In the genomic region with DNA sequence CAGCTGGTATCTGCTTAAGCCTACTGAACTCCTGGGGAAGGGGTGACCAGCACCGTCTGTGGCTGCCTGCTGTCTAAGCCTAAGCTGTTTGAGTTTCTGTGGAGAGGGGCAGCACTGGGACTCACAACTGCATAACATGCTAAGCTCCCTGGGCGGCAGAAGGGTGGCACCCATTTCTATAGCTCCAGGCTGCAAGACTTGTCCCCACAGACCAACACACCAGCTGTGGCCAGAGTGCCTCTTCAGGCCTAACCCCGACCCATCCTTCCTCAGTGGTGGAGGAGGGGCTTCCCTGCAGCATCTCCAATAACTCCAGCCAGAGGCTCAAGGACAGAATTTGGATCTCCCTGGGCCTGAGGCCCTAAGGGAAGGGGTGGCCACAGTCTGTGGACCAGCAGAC, we compare ENCODE assay signal across 25 cellular contexts.
"Had no signal": no experiment of that assay in that cellular context is flagged by ENCODE, and none has a peak within 500 bp of the region (broad histone marks: within the 10 kb centered on the region; RNA-seq: fewer than 3 reads in every experiment).

No MANE protein-coding gene starts in this region.

- FAIRE-seq: endothelial cell of umbilical vein, frontal cortex had no signal

- H3K27ac ChIP-seq: coronary artery, esophagus muscularis mucosa, lower lobe of right lung, neutrophil, parathyroid adenoma, prostate gland, sigmoid colon, stomach, thyroid gland, vagina had no signal

- H3K9ac ChIP-seq: parathyroid adenoma had no signal

- H3K4me3 ChIP-seq: coronary artery, esophagus muscularis mucosa, lower lobe of right lung, prostate gland, sigmoid colon, stomach, thyroid gland, vagina had no signal

- H3K79me2 ChIP-seq: parathyroid adenoma had no signal

- H2AFZ ChIP-seq: parathyroid adenoma had no signal

- H3K4me3 Mint-ChIP-seq: immature natural killer cell; natural killer cell; stimulated activated effector memory CD8-positive, alpha-beta T cell treated with anti-CD3 and anti-CD28 coated beads, Interleukin-12 subunit alpha, Interleukin-12 subunit beta, amount 100 ng/mL, for 72 hours had no signal

- H3K4me1 ChIP-seq: esophagus muscularis mucosa, lower lobe of right lung, parathyroid adenoma, prostate gland, sigmoid colon, stomach, thyroid gland, vagina had no signal

- H3K27ac Mint-ChIP-seq: immature natural killer cell; natural killer cell; stimulated activated effector memory CD8-positive, alpha-beta T cell treated with anti-CD3 and anti-CD28 coated beads, Interleukin-12 subunit alpha, Interleukin-12 subunit beta, amount 100 ng/mL, for 72 hours had no signal

- H3K27me3 ChIP-seq: esophagus muscularis mucosa, neutrophil, sigmoid colon, stomach, thyroid gland, vagina had no signal

- H3K4me1 Mint-ChIP-seq: immature natural killer cell; natural killer cell; stimulated activated effector memory CD8-positive, alpha-beta T cell treated with anti-CD3 and anti-CD28 coated beads, Interleukin-12 subunit alpha, Interleukin-12 subunit beta, amount 100 ng/mL, for 72 hours had no signal

- H3K36me3 ChIP-seq: esophagus muscularis mucosa, lower lobe of right lung, neutrophil, prostate gland, sigmoid colon, stomach, thyroid gland, vagina had no signal

- ATAC-seq: left ventricle myocardium superior; lower lobe of right lung; natural killer cell; right cardiac atrium; stimulated activated effector memory CD8-positive, alpha-beta T cell treated with anti-CD3 and anti-CD28 coated beads, Interleukin-12 subunit alpha, Interleukin-12 subunit beta, amount 100 ng/mL, for 72 hours had no signal

- H3K9me3 ChIP-seq: neutrophil, prostate gland, sigmoid colon, thyroid gland, vagina had no signal

- DNase-seq: dermis blood vessel endothelial cell; effector memory CD4-positive, alpha-beta T cell; hypothalamus; immature natural killer cell; islet precursor cell; left ventricle myocardium superior; lower lobe of right lung; natural killer cell; right cardiac atrium; sigmoid colon; stimulated activated CD4-positive, alpha-beta T cell treated with anti-CD3 and anti-CD28 coated beads, Interleukin-2, amount 100 ng/mL, for 24 hours; stimulated activated CD4-positive, alpha-beta T cell treated with anti-CD3 and anti-CD28 coated beads, Interleukin-4, amount 100 ng/mL, for 24 hours; stimulated activated naive CD4-positive, alpha-beta T cell treated with Interleukin-2 at 50 U/mL for 16 hours; stomach; thyroid gland; trophoblast cell had no signal

- H3K36me3 Mint-ChIP-seq: stimulated activated effector memory CD8-positive, alpha-beta T cell treated with anti-CD3 and anti-CD28 coated beads, Interleukin-12 subunit alpha, Interleukin-12 subunit beta, amount 100 ng/mL, for 72 hours had no signal
